In genomic region chr4:147730333-147730732, GRCh38 we compare ENCODE assay signal across 12 cellular contexts. TPM values are rescaled to one million over a fixed set of nuclear protein-coding genes. Genes with fewer than 3 reads are reported as not detected.
DNase-seq lines count a peak whose midpoint lies in the region; ATAC-seq and TF ChIP-seq lines count a peak whose summit lies in the region.
"Had no signal": no experiment of that assay in that cellular context is flagged by ENCODE, and none has a peak within 500 bp of the region (broad histone marks: within the 10 kb centered on the region; RNA-seq: fewer than 3 reads in every experiment).

No MANE protein-coding gene starts in this region.

- H3K27ac ChIP-seq in AG04450 (ENCODE audit: low read depth, low read length) (no peak overlapping the region), WERI-Rb-1 (0 out of 2 replicates have a peak overlapping the region, but pooled peaks have one; percentile 5)
- H3K27ac ChIP-seq: foreskin keratinocyte had no signal

- H3K27me3 Mint-ChIP-seq in immature natural killer cell (ENCODE audit: low read depth in 3 of 3), result peaks cover 3 to 7% (median 4%) of the 10 kb centered on the region in 3 donors

- H3K36me3 Mint-ChIP-seq in immature natural killer cell, result no peaks in the 10 kb centered on the region

- TF ChIP-seq CTCF in AG04450 (IDR thresholded peaks at IDR 0.05; ENCODE audit: low read depth, low read length) (peak; percentile 27), WERI-Rb-1 (IDR thresholded peaks at IDR 0.05; ENCODE audit: low read depth, low read length) (no peak)

- H3K9me3 ChIP-seq in AG04450 (ENCODE audit: control insufficient read depth, insufficient read depth, low read length) (no peaks in the 10 kb centered on the region), WERI-Rb-1 (ENCODE audit: severe bottlenecking) (no peaks in the 10 kb centered on the region)

- H3K4me3 ChIP-seq in AG04450 (ENCODE audit: low read depth, low read length) (no peak overlapping the region), H7 (ENCODE audit: insufficient read depth, low read depth, low read length) (no peak overlapping the region), WERI-Rb-1 (ENCODE audit: low read depth, low read length) (no peak overlapping the region)

- H3K4me3 Mint-ChIP-seq in immature natural killer cell, result peak overlapping the region in 4 of 5 donors; percentile 43 to 86 (median 54)

- DNase-seq in AG04450 (ENCODE audit: low read depth, low spot score) (no peak), H7 (peak; percentile 37), WERI-Rb-1 (no peak), immature natural killer cell (no peak), superior temporal gyrus (ENCODE audit: extremely low spot score) (no peak), NCI-H524 treated with DMSO at 0.1 percent for 48 hours (lab: John Stamatoyannopoulos, UW) (no peak)
- DNase-seq: foreskin keratinocyte, NCI-H1436, NCI-H82 had no signal

- ATAC-seq in HG02610 (IDR thresholded peaks at IDR 0.05; ENCODE audit: unreplicated experiment) (no peak), GM21360 (IDR thresholded peaks at IDR 0.05; ENCODE audit: unreplicated experiment) (no peak)
- ATAC-seq: foreskin keratinocyte, left colon had no signal

- no peaks in the 10 kb centered on the region for H3K9me3 Mint-ChIP-seq in immature natural killer cell

- POLR2A ChIA-PET in AG04450 (lab: Yijun Ruan, JAX), result interaction anchor here (0.7 kb wide), 1 partner anchor 238 kb away, joined by 4 read pairs; no protein-coding TSS in a partner anchor

- H3K27ac Mint-ChIP-seq in immature natural killer cell, result peak overlapping the region in 2 of 6 donors; percentile 2 to 11

- CTCF ChIA-PET in AG04450 (lab: Charles Lee), result interaction anchor here (6.6 kb wide), 1 partner anchor 136 kb away, joined by 83 read pairs; no protein-coding TSS in a partner anchor

- H3K4me1 Mint-ChIP-seq in immature natural killer cell, result peaks cover 29 to 35% of the 10 kb centered on the region in 2 donors

- H3K27me3 ChIP-seq in AG04450 (ENCODE audit: control insufficient read depth, insufficient read depth, low read length) (no peaks in the 10 kb centered on the region), H7 (ENCODE audit: control insufficient read depth, insufficient read depth, low read length) (peaks cover 17% of the 10 kb centered on the region; the same call in 1 of the 2 replicates), WERI-Rb-1 (ENCODE audit: insufficient read depth, low read depth, severe bottlenecking) (no peaks in the 10 kb centered on the region)
- H3K27me3 ChIP-seq: foreskin keratinocyte had no signal

- H3K36me3 ChIP-seq in H7 (replicated peaks; ENCODE audit: control insufficient read depth, insufficient read depth, low read length) (no peaks in the 10 kb centered on the region), WERI-Rb-1 (peaks cover 4% of the 10 kb centered on the region)

RNA-seq across cellular contexts. Expression of gene ARHGAP10, which starts 1.6 kb away (rescaled TPM):
- polyA plus RNA-seq in AG04450 (2011; rRNA removed), result 29.3 and 31.1 TPM in 2 replicates
- 33.4 and 41.6 TPM in 2 replicates for polyA minus RNA-seq in AG04450 (2011; rRNA and poly(A)+ RNA removed)
- total RNA-seq in H7 (2014; rRNA removed; shearing (Covaris generic)), result 9.7 and 12.4 TPM in 2 replicates
- polyA plus RNA-seq in immature natural killer cell, result 10 to 100 TPM in 1 of 3 donors, 1 to 10 TPM in 2; 5.3 to 13.2 (median 7.0) TPM

RNA-seq across cellular contexts. Expression of gene PRMT9, which starts 46.4 kb away (rescaled TPM):
- 9.4 and 12.4 TPM in 2 replicates for polyA plus RNA-seq in AG04450 (2011; rRNA removed)
- 5.1 and 10.8 TPM in 2 replicates for polyA minus RNA-seq in AG04450 (2011; rRNA and poly(A)+ RNA removed)
- 11.7 and 12.7 TPM in 2 replicates for total RNA-seq in H7 (2014; rRNA removed; shearing (Covaris generic))
- polyA plus RNA-seq in immature natural killer cell, result 1 to 10 TPM in 2 of 3 donors, under 1 TPM in 1; 0.41 to 4.4 (median 3.9) TPM
